8 cellular contexts compared by ENCODE assay signal in the genomic region with DNA sequence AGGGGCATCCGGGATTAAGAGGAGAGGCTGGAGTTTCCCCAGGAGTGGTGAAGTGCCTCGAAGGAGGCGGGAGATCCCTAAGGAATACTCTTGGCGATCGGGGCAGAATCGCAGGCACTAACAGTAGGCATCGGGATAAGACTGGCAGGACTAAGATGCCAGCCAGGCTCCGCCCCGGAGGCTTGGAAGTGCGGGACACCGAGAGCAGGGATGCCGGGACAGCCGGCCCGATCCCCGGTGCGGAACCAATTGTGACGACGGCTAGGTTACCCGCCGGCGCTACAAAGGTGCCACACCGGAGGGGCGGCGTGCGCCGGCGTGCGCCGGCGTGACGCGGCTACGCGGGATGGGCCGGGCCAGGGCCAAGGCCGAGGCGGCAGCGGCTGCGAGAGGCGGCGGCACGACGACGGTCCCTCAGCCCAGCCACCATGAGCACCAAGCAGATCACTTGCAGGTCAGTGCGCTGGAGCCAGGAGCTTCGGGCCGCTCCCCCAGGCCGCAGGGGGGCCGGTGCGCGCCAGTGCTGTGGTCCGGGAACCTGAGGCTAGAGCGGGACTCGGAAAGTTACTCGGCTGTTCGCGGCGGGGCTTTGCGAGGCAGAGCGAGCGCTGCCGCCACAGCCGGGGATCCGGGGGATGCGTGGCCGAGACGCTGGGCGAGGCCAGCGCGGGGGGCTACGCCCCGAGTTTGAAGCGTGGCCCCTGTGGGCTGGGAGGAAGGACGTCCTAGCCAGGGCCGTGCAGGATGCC. TPM values are rescaled to one million over a fixed set of nuclear protein-coding genes. Genes with fewer than 3 reads are reported as not detected.
DNase-seq lines count a peak whose midpoint lies in the region; ATAC-seq, FAIRE-seq and TF ChIP-seq lines count a peak whose summit lies in the region.

A gene with protein sequence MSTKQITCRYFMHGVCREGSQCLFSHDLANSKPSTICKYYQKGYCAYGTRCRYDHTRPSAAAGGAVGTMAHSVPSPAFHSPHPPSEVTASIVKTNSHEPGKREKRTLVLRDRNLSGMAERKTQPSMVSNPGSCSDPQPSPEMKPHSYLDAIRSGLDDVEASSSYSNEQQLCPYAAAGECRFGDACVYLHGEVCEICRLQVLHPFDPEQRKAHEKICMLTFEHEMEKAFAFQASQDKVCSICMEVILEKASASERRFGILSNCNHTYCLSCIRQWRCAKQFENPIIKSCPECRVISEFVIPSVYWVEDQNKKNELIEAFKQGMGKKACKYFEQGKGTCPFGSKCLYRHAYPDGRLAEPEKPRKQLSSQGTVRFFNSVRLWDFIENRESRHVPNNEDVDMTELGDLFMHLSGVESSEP (plus strand): TSS at position 365 of the 749 bp plus-strand sequence. CDS start 64 bp downstream, at position 429.

- peak; percentile 88 for ATAC-seq in GM18498 (IDR thresholded peaks at IDR 0.05; ENCODE audit: unreplicated experiment)
- peak; percentile 90 for ATAC-seq in HG02798 (IDR thresholded peaks at IDR 0.05; ENCODE audit: poor library complexity, unreplicated experiment)

- H3K9me3 Mint-ChIP-seq in astrocyte (ENCODE audit: unreplicated experiment): no peaks in the 10 kb centered on the region

- H3K4me3 Mint-ChIP-seq in astrocyte (ENCODE audit: unreplicated experiment): peak within 1 kb of the TSS; percentile 98

- peak within 1 kb of the TSS; percentile 89 for H3K27ac Mint-ChIP-seq in astrocyte (ENCODE audit: unreplicated experiment)

- peak within 1 kb of the TSS; percentile 94 for H3K4me3 ChIP-seq in astrocyte (ENCODE audit: insufficient read depth, low read depth, low read length)

- H2AFZ ChIP-seq in astrocyte (ENCODE audit: low read depth, low read length): peak within 1 kb of the TSS; percentile 91

- H3K79me2 ChIP-seq in astrocyte (ENCODE audit: insufficient read depth, low read length): peaks cover 49% of the 10 kb centered on the region

- H3K27me3 ChIP-seq in astrocyte (ENCODE audit: insufficient read depth, low read length): no peaks in the 10 kb centered on the region

- peaks cover 45% of the 10 kb centered on the region for H4K20me1 ChIP-seq in astrocyte (ENCODE audit: insufficient read depth, low read length)

- H3K4me2 ChIP-seq in astrocyte (ENCODE audit: low read length): peak within 1 kb of the TSS; percentile 100

- peak within 1 kb of the TSS; percentile 94 for H3K9ac ChIP-seq in astrocyte (ENCODE audit: low read length)

- H3K36me3 ChIP-seq in astrocyte (ENCODE audit: insufficient read depth, low read length): no peaks in the 10 kb centered on the region

- peaks cover 28% of the 10 kb centered on the region for H3K4me1 Mint-ChIP-seq in astrocyte (ENCODE audit: low read depth, unreplicated experiment)

- TF ChIP-seq CTCF in astrocyte (IDR thresholded peaks at IDR 0.05; ENCODE audit: insufficient read depth, low read depth, low read length): no peak

- H3K9me3 ChIP-seq in astrocyte (ENCODE audit: insufficient read depth, low read depth, low read length): no peaks in the 10 kb centered on the region

- H3K36me3 Mint-ChIP-seq in astrocyte (ENCODE audit: low read depth, unreplicated experiment): no peaks in the 10 kb centered on the region

- peak within 1 kb of the TSS; percentile 90 for H3K27ac ChIP-seq in astrocyte (ENCODE audit: low read depth, low read length)

- peaks cover 11% of the 10 kb centered on the region for H3K4me1 ChIP-seq in astrocyte (ENCODE audit: insufficient read depth, low read length)

- H3K27me3 Mint-ChIP-seq in astrocyte (ENCODE audit: low read depth, unreplicated experiment): no peaks in the 10 kb centered on the region

- FAIRE-seq in astrocyte (lab: Jason Lieb, UNC): no peak

- DNase-seq in NCI-H1694 (lab: John Stamatoyannopoulos, UW): peak; percentile 25
- peak; percentile 69 for DNase-seq in T-helper 22 cell (ENCODE audit: low read depth)
- DNase-seq in astrocyte (ENCODE audit: low read depth): peak; percentile 60
- DNase-seq in hepatic stellate cell (ENCODE audit: low spot score): peak; percentile 86
- peak; percentile 97 for DNase-seq in retina
- no peak for DNase-seq in cortex of kidney (lab: John Stamatoyannopoulos, UW)

RNA-seq across cellular contexts. Expression of the gene that starts here (rescaled TPM):
- total RNA-seq in astrocyte: 36.7 and 38.2 TPM in 2 replicates
